ENCODE assay signal across 11 cellular contexts in genomic region chr19:56748443-56748842, GRCh38.
DNase-seq lines count a peak whose midpoint lies in the region; ATAC-seq and TF ChIP-seq lines count a peak whose summit lies in the region.
"Had no signal": no experiment of that assay in that cellular context is flagged by ENCODE, and none has a peak within 500 bp of the region (broad histone marks: within the 10 kb centered on the region; RNA-seq: fewer than 3 reads in every experiment).

No MANE protein-coding gene starts in this region.

- H3K9me3 ChIP-seq in adrenal gland (replicated peaks in 1 of 3) (no peaks in the 10 kb centered on the region), tibial nerve (peaks cover 0 to 39% (median 0%) of the 10 kb centered on the region in 4 donors)

- no peaks in the 10 kb centered on the region for H3K27me3 Mint-ChIP-seq in T-helper 2 cell treated with Interferon-gamma antibody and Interleukin-4, amounts not matched to agents 5 μg/mL and 100 μg/mL, for 36 hours (ENCODE audit: low read depth)
- H3K27me3 Mint-ChIP-seq: B cell had no signal

- ATAC-seq in GM19351 (IDR thresholded peaks at IDR 0.05; ENCODE audit: unreplicated experiment) (no peak), GM21367 (IDR thresholded peaks at IDR 0.05; ENCODE audit: unreplicated experiment) (no peak)

- H3K9me3 Mint-ChIP-seq in T-helper 2 cell treated with Interferon-gamma antibody and Interleukin-4, amounts not matched to agents 5 μg/mL and 100 μg/mL, for 36 hours = peaks cover 58% of the 10 kb centered on the region

- no peak overlapping the region for H3K27ac Mint-ChIP-seq in T-helper 2 cell treated with Interferon-gamma antibody and Interleukin-4, amounts not matched to agents 5 μg/mL and 100 μg/mL, for 36 hours
- H3K27ac Mint-ChIP-seq: B cell had no signal

- TF ChIP-seq POLR2A in adrenal gland (IDR thresholded peaks at IDR 0.05) = no peak
- TF ChIP-seq POLR2A in tibial nerve (IDR thresholded peaks at IDR 0.05) = no peak

- H3K36me3 Mint-ChIP-seq in T-helper 2 cell treated with Interferon-gamma antibody and Interleukin-4, amounts not matched to agents 5 μg/mL and 100 μg/mL, for 36 hours (ENCODE audit: low read depth) = peaks cover 5% of the 10 kb centered on the region

- H3K4me3 ChIP-seq in adrenal gland (no peak overlapping the region), tibial nerve (no peak overlapping the region)
- H3K4me3 ChIP-seq: skin epidermis had no signal

- peak; percentile 34 for DNase-seq in NCI-H748 (lab: John Stamatoyannopoulos, UW; ENCODE audit: unreplicated experiment)
- no peak for DNase-seq in NCI-H748 treated with DMSO at 0.1 percent for 48 hours (lab: John Stamatoyannopoulos, UW)
- peak; percentile 27 to 73 (median 39) for DNase-seq in adrenal gland
- DNase-seq in iris pigment epithelial cell (ENCODE audit: low read depth) = peak; percentile 12
- peak in 1 of 2 donors; percentile 34 for DNase-seq in tibial nerve (ENCODE audit: low spot score in 2 of 2)
- DNase-seq in T-helper 2 cell treated with Interferon-gamma antibody and Interleukin-4, amounts not matched to agents 5 μg/mL and 100 μg/mL, for 36 hours (ENCODE audit: low spot score) = no peak
- DNase-seq: activated CD4-positive, alpha-beta T cell treated with anti-CD3 and anti-CD28 coated beads, Interleukin-2, amount 50 U/mL, for 1 hour had no signal

- H3K4me3 Mint-ChIP-seq in T-helper 2 cell treated with Interferon-gamma antibody and Interleukin-4, amounts not matched to agents 5 μg/mL and 100 μg/mL, for 36 hours = no peak overlapping the region
- H3K4me3 Mint-ChIP-seq: B cell had no signal

- intact Hi-C loops in adrenal gland (cut with DNase I) = no loop called here

- TF ChIP-seq EP300 in tibial nerve (IDR thresholded peaks at IDR 0.05) = no peak

- H3K27me3 ChIP-seq in adrenal gland (no peaks in the 10 kb centered on the region), tibial nerve (no peaks in the 10 kb centered on the region)

- WGBS in adrenal gland, 4 donors = 26 to 34% (median 30%) methylated on average over 5 of the region's 5 CpGs
- 25 to 36% methylated on average over 5 of the region's 5 CpGs for WGBS in tibial nerve, 2 donors

- H3K27ac ChIP-seq in adrenal gland = no peak overlapping the region
- no peak overlapping the region for H3K27ac ChIP-seq in tibial nerve
- H3K27ac ChIP-seq: skin epidermis had no signal

- peaks cover 0 to 8% of the 10 kb centered on the region in 2 donors for H3K4me1 ChIP-seq in adrenal gland (replicated peaks in 1 of 2)
- H3K4me1 ChIP-seq in tibial nerve = no peaks in the 10 kb centered on the region

- H3K36me3 ChIP-seq in adrenal gland (replicated peaks in 1 of 2) (no peaks in the 10 kb centered on the region), tibial nerve (no peaks in the 10 kb centered on the region)

- H3K4me1 Mint-ChIP-seq in T-helper 2 cell treated with Interferon-gamma antibody and Interleukin-4, amounts not matched to agents 5 μg/mL and 100 μg/mL, for 36 hours (ENCODE audit: low read depth) = no peaks in the 10 kb centered on the region
- H3K4me1 Mint-ChIP-seq: B cell had no signal

- TF ChIP-seq CTCF in adrenal gland (IDR thresholded peaks at IDR 0.05) (peak; percentile 51 to 87 (median 74)), tibial nerve (IDR thresholded peaks at IDR 0.05) (peak; percentile 12 to 26 (median 24))

Comparison
In these comparisons a context has a peak if more than half of its experiments do, and no peak if none do; other contexts are left out.
1. DNase-seq: peak in NCI-H748 (single experiment), adrenal gland (7 of 7) and iris pigment epithelial cell (single experiment); none in NCI-H748 treated with DMSO at 0.1 percent for 48 hours (single experiment) and T-helper 2 cell treated with Interferon-gamma antibody and Interleukin-4, amounts not matched to agents 5 μg/mL and 100 μg/mL, for 36 hours (single experiment).